ENCODE assay signal across 17 cellular contexts in genomic region chr6:136351518-136352106, GRCh38.
DNase-seq lines count a peak whose midpoint lies in the region; ATAC-seq and TF ChIP-seq lines count a peak whose summit lies in the region.
"Had no signal": no experiment of that assay in that cellular context is flagged by ENCODE, and none has a peak within 500 bp of the region (broad histone marks: within the 10 kb centered on the region; RNA-seq: fewer than 3 reads in every experiment).

No MANE protein-coding gene starts in this region.

- no peaks in the 10 kb centered on the region for H3K4me1 ChIP-seq in CD8-positive, alpha-beta T cell (ENCODE audit: insufficient read depth, low read length)
- no peaks in the 10 kb centered on the region for H3K4me1 ChIP-seq in naive thymus-derived CD4-positive, alpha-beta T cell (ENCODE audit: control insufficient read depth in 2 of 2, insufficient read depth in 2 of 2, low read length in 2 of 2)
- H3K4me1 ChIP-seq: SJSA1 had no signal

- DNase-seq in left ventricle myocardium superior = no peak
- DNase-seq in left cardiac atrium = no peak
- DNase-seq in NCI-H446 treated with DMSO at 0.1 percent for 48 hours (lab: John Stamatoyannopoulos, UW) = peak; percentile 6
- DNase-seq in iPS-NIHi11 (ENCODE audit: low spot score) = peak; percentile 31
- no peak for DNase-seq in CD8-positive, alpha-beta T cell
- no peak for DNase-seq in naive thymus-derived CD4-positive, alpha-beta T cell
- DNase-seq: activated CD4-positive, alpha-beta T cell treated with anti-CD3 and anti-CD28 coated beads for 4 hours; activated naive CD4-positive, alpha-beta T cell treated with anti-CD3 and anti-CD28 coated beads, Interleukin-2, amount 10 ng/mL, durations not matched to agents 7 days and 5 days; MV-4-11; NCI-H524 treated with DMSO at 0.1 percent for 48 hours had no signal

- intact Hi-C loops in left ventricle myocardium superior (cut with micrococcal nuclease) = no loop called here
- intact Hi-C loops in left cardiac atrium (cut with DNase I) = no loop called here
- intact Hi-C loops in CD8-positive, alpha-beta T cell (cut with DNase I, micrococcal nuclease) = no loop called here
- intact Hi-C loops in naive thymus-derived CD4-positive, alpha-beta T cell (cut with micrococcal nuclease) = no loop called here

- H3K27me3 ChIP-seq in CD8-positive, alpha-beta T cell (ENCODE audit: insufficient read depth, low read length) = no peaks in the 10 kb centered on the region
- H3K27me3 ChIP-seq in naive thymus-derived CD4-positive, alpha-beta T cell (ENCODE audit: control insufficient read depth in 2 of 2, insufficient read depth in 2 of 2, low read length in 2 of 2) = no peaks in the 10 kb centered on the region
- H3K27me3 ChIP-seq: SJSA1 had no signal

- no peak for TF ChIP-seq POLR2A in GM18505 (IDR thresholded peaks at IDR 0.05; ENCODE audit: borderline replicate concordance, extremely low read depth, insufficient read depth, insufficient read length)

- H3K27me3 Mint-ChIP-seq in CD8-positive, alpha-beta T cell (ENCODE audit: low read depth) = peaks cover 5% of the 10 kb centered on the region
- H3K27me3 Mint-ChIP-seq in naive thymus-derived CD4-positive, alpha-beta T cell = peaks cover 0 to 32% (median 0%) of the 10 kb centered on the region in 5 donors
- H3K27me3 Mint-ChIP-seq: dendritic cell treated with granulocyte-macrophage colony-stimulating factor and Interleukin-4, amounts not matched to agents 40 ng/mL and 50 ng/mL, for 4 days had no signal

- H3K27ac Mint-ChIP-seq in CD8-positive, alpha-beta T cell = no peak overlapping the region
- peak overlapping the region in 1 of 9 donors; percentile 26 for H3K27ac Mint-ChIP-seq in naive thymus-derived CD4-positive, alpha-beta T cell
- H3K27ac Mint-ChIP-seq: activated naive CD4-positive, alpha-beta T cell treated with anti-CD3 and anti-CD28 coated beads, Interleukin-2, amount 10 ng/mL, durations not matched to agents 7 days and 5 days; dendritic cell treated with granulocyte-macrophage colony-stimulating factor and Interleukin-4, amounts not matched to agents 40 ng/mL and 50 ng/mL, for 4 days had no signal

- H3K4me1 Mint-ChIP-seq in CD8-positive, alpha-beta T cell (ENCODE audit: low read depth) = no peaks in the 10 kb centered on the region
- peaks cover 0 to 3% (median 0%) of the 10 kb centered on the region in 7 donors for H3K4me1 Mint-ChIP-seq in naive thymus-derived CD4-positive, alpha-beta T cell

- H3K9me3 ChIP-seq in CD8-positive, alpha-beta T cell (ENCODE audit: low read length) = no peaks in the 10 kb centered on the region
- H3K9me3 ChIP-seq in naive thymus-derived CD4-positive, alpha-beta T cell (ENCODE audit: control insufficient read depth in 2 of 3, low read length in 3 of 3) = no peaks in the 10 kb centered on the region
- H3K9me3 ChIP-seq: SJSA1 had no signal

- H3K36me3 Mint-ChIP-seq in CD8-positive, alpha-beta T cell = no peaks in the 10 kb centered on the region
- H3K36me3 Mint-ChIP-seq in naive thymus-derived CD4-positive, alpha-beta T cell = no peaks in the 10 kb centered on the region
- H3K36me3 Mint-ChIP-seq: activated naive CD4-positive, alpha-beta T cell treated with anti-CD3 and anti-CD28 coated beads, Interleukin-2, amount 10 ng/mL, durations not matched to agents 7 days and 5 days had no signal

- H3K36me3 ChIP-seq in CD8-positive, alpha-beta T cell (ENCODE audit: insufficient read depth, low read length) = no peaks in the 10 kb centered on the region
- H3K36me3 ChIP-seq in naive thymus-derived CD4-positive, alpha-beta T cell (ENCODE audit: control insufficient read depth in 2 of 3, insufficient read depth in 3 of 3, low read length in 3 of 3) = no peaks in the 10 kb centered on the region
- H3K36me3 ChIP-seq: SJSA1 had no signal

- ATAC-seq in left ventricle myocardium superior (peak; percentile 30), left cardiac atrium (no peak), GM21717 (IDR thresholded peaks at IDR 0.05; ENCODE audit: unreplicated experiment) (no peak), GM18505 (IDR thresholded peaks at IDR 0.05; ENCODE audit: unreplicated experiment) (no peak)
- ATAC-seq in CD8-positive, alpha-beta T cell = no peak
- ATAC-seq in naive thymus-derived CD4-positive, alpha-beta T cell = no peak
- ATAC-seq: HCT116, HepG2, sciatic nerve had no signal

- no peak overlapping the region for H3K27ac ChIP-seq in CD8-positive, alpha-beta T cell (ENCODE audit: low read depth, low read length)
- H3K27ac ChIP-seq in naive thymus-derived CD4-positive, alpha-beta T cell (ENCODE audit: low read depth, low read length) = no peak overlapping the region
- H3K27ac ChIP-seq: SJSA1 had no signal

- H3K4me3 Mint-ChIP-seq in CD8-positive, alpha-beta T cell = no peak overlapping the region
- no peak overlapping the region for H3K4me3 Mint-ChIP-seq in naive thymus-derived CD4-positive, alpha-beta T cell
- H3K4me3 Mint-ChIP-seq: activated naive CD4-positive, alpha-beta T cell treated with anti-CD3 and anti-CD28 coated beads, Interleukin-2, amount 10 ng/mL, durations not matched to agents 7 days and 5 days; dendritic cell treated with granulocyte-macrophage colony-stimulating factor and Interleukin-4, amounts not matched to agents 40 ng/mL and 50 ng/mL, for 4 days had no signal

- CTCF ChIA-PET in CD8-positive, alpha-beta T cell (lab: Charles Lee) = interaction anchor here (0.6 kb wide), 1 partner anchor 1064 kb away, joined by 3 read pairs; no protein-coding TSS in a partner anchor
- CTCF ChIA-PET in naive thymus-derived CD4-positive, alpha-beta T cell (lab: Charles Lee) = interaction anchor here (0.6 to 1.0 kb wide), 2 partner anchors 9 to 196 kb away, joined by 3 read pairs; no protein-coding TSS in a partner anchor

- H3K9me3 Mint-ChIP-seq in CD8-positive, alpha-beta T cell = no peaks in the 10 kb centered on the region
- no peaks in the 10 kb centered on the region for H3K9me3 Mint-ChIP-seq in naive thymus-derived CD4-positive, alpha-beta T cell
- H3K9me3 Mint-ChIP-seq: activated naive CD4-positive, alpha-beta T cell treated with anti-CD3 and anti-CD28 coated beads, Interleukin-2, amount 10 ng/mL, durations not matched to agents 7 days and 5 days; dendritic cell treated with granulocyte-macrophage colony-stimulating factor and Interleukin-4, amounts not matched to agents 40 ng/mL and 50 ng/mL, for 4 days had no signal

- POLR2A ChIA-PET in CD8-positive, alpha-beta T cell (lab: Charles Lee) = no interaction called here
- POLR2A ChIA-PET in naive thymus-derived CD4-positive, alpha-beta T cell (lab: Charles Lee) = no interaction called here

- no peak for TF ChIP-seq CTCF in CD8-positive, alpha-beta T cell (IDR thresholded peaks at IDR 0.05)

- no peak overlapping the region for H3K4me3 ChIP-seq in CD8-positive, alpha-beta T cell (ENCODE audit: low read depth, low read length)
- no peak overlapping the region for H3K4me3 ChIP-seq in naive thymus-derived CD4-positive, alpha-beta T cell (ENCODE audit: low read length)
- H3K4me3 ChIP-seq: SJSA1 had no signal

Comparison
In these comparisons a context has a peak if more than half of its experiments do, and no peak if none do; other contexts are left out.
1. DNase-seq: peak in NCI-H446 treated with DMSO at 0.1 percent for 48 hours (single experiment) and iPS-NIHi11 (single experiment); none in left ventricle myocardium superior (single experiment), left cardiac atrium (single experiment), CD8-positive, alpha-beta T cell (0 of 7) and naive thymus-derived CD4-positive, alpha-beta T cell (0 of 9).